14 cellular contexts compared by ENCODE assay signal in genomic region chr7:155670521-155670920, GRCh38. TPM values are rescaled to one million over a fixed set of nuclear protein-coding genes. Genes with fewer than 3 reads are reported as not detected.
DNase-seq lines count a peak whose midpoint lies in the region; ATAC-seq, FAIRE-seq and TF ChIP-seq lines count a peak whose summit lies in the region.
"Had no signal": no experiment of that assay in that cellular context is flagged by ENCODE, and none has a peak within 500 bp of the region (broad histone marks: within the 10 kb centered on the region; RNA-seq: fewer than 3 reads in every experiment).

No MANE protein-coding gene starts in this region.

- no peaks in the 10 kb centered on the region for H3K9me3 Mint-ChIP-seq in CD4-positive, alpha-beta T cell
- H3K9me3 Mint-ChIP-seq in astrocyte (ENCODE audit: unreplicated experiment) (no peaks in the 10 kb centered on the region), mesothelial cell of epicardium (no peaks in the 10 kb centered on the region)
- H3K9me3 Mint-ChIP-seq: naive thymus-derived CD8-positive, alpha-beta T cell had no signal

- H3K4me1 Mint-ChIP-seq in CD4-positive, alpha-beta T cell (ENCODE audit: low read depth) = peaks cover 69% of the 10 kb centered on the region
- H3K4me1 Mint-ChIP-seq in astrocyte (ENCODE audit: low read depth, unreplicated experiment) = peaks cover 29% of the 10 kb centered on the region
- peaks cover 18% of the 10 kb centered on the region for H3K4me1 Mint-ChIP-seq in mesothelial cell of epicardium

- no peak for FAIRE-seq in astrocyte (lab: Jason Lieb, UNC)
- FAIRE-seq: keratinocyte had no signal

- intact Hi-C loops in CD4-positive, alpha-beta T cell (cut with DNase I, micrococcal nuclease) = no loop called here
- intact Hi-C loops in posterior vena cava (cut with DNase I) = no loop called here

- H3K9ac ChIP-seq in astrocyte (ENCODE audit: low read length) = no peak overlapping the region

- CTCF ChIA-PET in CD4-positive, alpha-beta T cell (lab: Charles Lee) = no interaction called here
- CTCF ChIA-PET in HEK293 (lab: Yijun Ruan, JAX) = interaction anchor here (1.3 kb wide), 1 partner anchor 72 kb away, joined by 3 read pairs; no protein-coding TSS in a partner anchor

- H3K27ac Mint-ChIP-seq in CD4-positive, alpha-beta T cell = peak overlapping the region; percentile 37
- H3K27ac Mint-ChIP-seq in astrocyte (ENCODE audit: unreplicated experiment) (peak overlapping the region; percentile 34), mesothelial cell of epicardium (peak overlapping the region; percentile 40)

- peak overlapping the region; percentile 22 for H3K4me3 Mint-ChIP-seq in CD4-positive, alpha-beta T cell
- H3K4me3 Mint-ChIP-seq in astrocyte (ENCODE audit: unreplicated experiment) = no peak overlapping the region
- H3K4me3 Mint-ChIP-seq in mesothelial cell of epicardium = no peak overlapping the region

- H3K4me3 ChIP-seq in HEK293 (ENCODE audit: low read depth, low read length) (no peak overlapping the region), astrocyte (ENCODE audit: insufficient read depth, low read depth, low read length) (no peak overlapping the region)

- H2AFZ ChIP-seq in astrocyte (ENCODE audit: low read depth, low read length) = no peak overlapping the region

- peaks cover 76% of the 10 kb centered on the region for H4K20me1 ChIP-seq in astrocyte (ENCODE audit: insufficient read depth, low read length)

- no peaks in the 10 kb centered on the region for H3K27me3 Mint-ChIP-seq in CD4-positive, alpha-beta T cell
- H3K27me3 Mint-ChIP-seq in astrocyte (ENCODE audit: low read depth, unreplicated experiment) = no peaks in the 10 kb centered on the region
- H3K27me3 Mint-ChIP-seq in mesothelial cell of epicardium (ENCODE audit: low read depth) = no peaks in the 10 kb centered on the region
- H3K27me3 Mint-ChIP-seq: naive thymus-derived CD8-positive, alpha-beta T cell had no signal

- H3K27ac ChIP-seq in CD4-positive, alpha-beta T cell (ENCODE audit: low read depth, low read length) = no peak overlapping the region
- no peak overlapping the region for H3K27ac ChIP-seq in HEK293 (ENCODE audit: extremely low read depth, low read depth, low read length)
- H3K27ac ChIP-seq in astrocyte (ENCODE audit: low read depth, low read length) = no peak overlapping the region
- H3K27ac ChIP-seq: C4-2B had no signal

- no peaks in the 10 kb centered on the region for H3K9me3 ChIP-seq in CD4-positive, alpha-beta T cell (ENCODE audit: control insufficient read depth, low read length)
- H3K9me3 ChIP-seq in HEK293 (ENCODE audit: control insufficient read depth, insufficient read depth, low read depth, low read length) = no peaks in the 10 kb centered on the region
- H3K9me3 ChIP-seq in astrocyte (ENCODE audit: insufficient read depth, low read depth, low read length) = no peaks in the 10 kb centered on the region

- peaks cover 88% of the 10 kb centered on the region for H3K79me2 ChIP-seq in astrocyte (ENCODE audit: insufficient read depth, low read length)

- H3K4me2 ChIP-seq in astrocyte (ENCODE audit: low read length) = no peak overlapping the region

- no peak for ATAC-seq in CD4-positive, alpha-beta T cell (ENCODE audit: poor library complexity)
- ATAC-seq in HG03175 (IDR thresholded peaks at IDR 0.05; ENCODE audit: unreplicated experiment) = no peak
- ATAC-seq: naive thymus-derived CD8-positive, alpha-beta T cell had no signal

- POLR2A ChIA-PET in CD4-positive, alpha-beta T cell (lab: Charles Lee) = no interaction called here
- POLR2A ChIA-PET in HEK293 (lab: Yijun Ruan, JAX) = no interaction called here

- H3K36me3 ChIP-seq in HEK293 (ENCODE audit: control insufficient read depth in 2 of 2, insufficient read depth in 1 of 2, low read length in 2 of 2) (peaks cover 0 to 11% of the 10 kb centered on the region in 2 experiments; a peak in 1 of 3 replicates), astrocyte (ENCODE audit: insufficient read depth, low read length) (peaks cover 3% of the 10 kb centered on the region)

- peaks cover 5% of the 10 kb centered on the region; the same call in 1 of the 2 replicates for H3K4me1 ChIP-seq in HEK293 (ENCODE audit: control insufficient read depth, insufficient read depth, low read length)
- peaks cover 13% of the 10 kb centered on the region for H3K4me1 ChIP-seq in astrocyte (ENCODE audit: insufficient read depth, low read length)

- no peak for TF ChIP-seq CTCF in CD4-positive, alpha-beta T cell (IDR thresholded peaks at IDR 0.05)
- no peak for TF ChIP-seq CTCF in HEK293 (tag by site-specific recombination; IDR thresholded peaks at IDR 0.05)
- no peak for TF ChIP-seq CTCF in astrocyte (IDR thresholded peaks at IDR 0.05; ENCODE audit: insufficient read depth, low read depth, low read length)
- no peak for TF ChIP-seq CTCF in mesothelial cell of epicardium (IDR thresholded peaks at IDR 0.05; ENCODE audit: unreplicated experiment)

- no peaks in the 10 kb centered on the region for H3K27me3 ChIP-seq in CD4-positive, alpha-beta T cell (ENCODE audit: control insufficient read depth, insufficient read depth, low read length)
- H3K27me3 ChIP-seq in astrocyte (ENCODE audit: insufficient read depth, low read length) = no peaks in the 10 kb centered on the region

- H3K36me3 Mint-ChIP-seq in CD4-positive, alpha-beta T cell (ENCODE audit: low read depth) = peaks cover 82% of the 10 kb centered on the region
- H3K36me3 Mint-ChIP-seq in astrocyte (ENCODE audit: low read depth, unreplicated experiment) (peaks cover 6% of the 10 kb centered on the region), mesothelial cell of epicardium (peaks cover 4% of the 10 kb centered on the region)

- no peak for DNase-seq in CD4-positive, alpha-beta T cell
- DNase-seq in astrocyte (ENCODE audit: low read depth) (no peak), mesothelial cell of epicardium (ENCODE audit: low spot score in 2 of 2, unreplicated experiment in 2 of 2) (no peak), NOMO-1 (lab: John Stamatoyannopoulos, UW; ENCODE audit: unreplicated experiment in 2 of 2) (no peak), posterior vena cava (ENCODE audit: low spot score) (no peak)
- DNase-seq in activated CD4-positive, alpha-beta T cell treated with anti-CD3 and anti-CD28 coated beads for 48 hours = no peak
- DNase-seq: GF-D8; naive thymus-derived CD8-positive, alpha-beta T cell; NCI-H510A; RPMI8226 had no signal

TF ChIP-seq in HEK293, 187 proteins besides CTCF, POLR2A, EP300 and RAD21:
- TF ChIP-seq ZNF221 (tag by site-specific recombination; IDR thresholded peaks at IDR 0.05; ENCODE audit: borderline replicate concordance) (no peak), ZNF600 (tag by site-specific recombination; IDR thresholded peaks at IDR 0.05) (peak; percentile 42; the same call in 1 of the 2 replicates)

RNA-seq across cellular contexts. Expression of gene RBM33, which starts 26.1 kb away (rescaled TPM):
- 100 to 1,000 TPM; 178 to 184 TPM for total RNA-seq in CD4-positive, alpha-beta T cell
- total RNA-seq in astrocyte (50.5 and 53.3 TPM in 2 replicates), mesothelial cell of epicardium (83.4 to 91.9 TPM (median 91.5 TPM) in 3 replicates), posterior vena cava (10 to 100 TPM; 48.8 to 49.6 TPM)
